Comparison of ENCODE assay signal across 8 cellular contexts in genomic region chr6:42984001-42984923, GRCh38. TPM values are rescaled to one million over a fixed set of nuclear protein-coding genes. Genes with fewer than 3 reads are reported as not detected.
DNase-seq lines count a peak whose midpoint lies in the region; ATAC-seq and TF ChIP-seq lines count a peak whose summit lies in the region.

Gene PPP2R5D (plus strand): TSS chr6:42984570. CDS start chr6:42984678, 108 bp downstream.

- DNase-seq in NCI-H774 (lab: John Stamatoyannopoulos, UW) (peak; percentile 97), dermis blood vessel endothelial cell (peak; percentile 99), left lung (peak; percentile 96 to 98)
- DNase-seq in activated CD4-positive, alpha-beta T cell treated with anti-CD3 and anti-CD28 coated beads, Interleukin-2, amount 50 U/mL, for 4 hours: peak; percentile 97 to 98
- DNase-seq in stimulated activated CD4-positive, alpha-beta T cell treated with anti-CD3 and anti-CD28 coated beads, Interleukin-2, amount 100 ng/mL, for 48 hours: peak; percentile 88 to 92

- peaks cover 22 to 53% of the 10 kb centered on the region in 2 donors for H3K4me1 ChIP-seq in left lung

- ATAC-seq in GM19395 (IDR thresholded peaks at IDR 0.05; ENCODE audit: unreplicated experiment): peak; percentile 96
- peak; percentile 83 for ATAC-seq in HG03565 (IDR thresholded peaks at IDR 0.05; ENCODE audit: unreplicated experiment)
- ATAC-seq in left lung: peak; percentile 96

- H3K27ac ChIP-seq in C4-2B (peak within 1 kb of the TSS; percentile 87), left lung (peak within 1 kb of the TSS; percentile 69 to 87)

- H3K36me3 ChIP-seq in left lung: peaks cover 0 to 4% of the 10 kb centered on the region in 2 donors

- H3K27me3 ChIP-seq in left lung: no peaks in the 10 kb centered on the region

- H3K9me3 ChIP-seq in left lung: no peaks in the 10 kb centered on the region

- intact Hi-C loops in left lung (cut with DNase I): no loop called here

- peak within 1 kb of the TSS; percentile 85 to 96 for H3K4me3 ChIP-seq in left lung

- no peak for TF ChIP-seq CTCF in C4-2B (conservative IDR thresholded peaks at IDR 0.05)
- TF ChIP-seq CTCF in left lung (IDR thresholded peaks at IDR 0.05): peak in 1 of 2 donors; percentile 15

RNA-seq across cellular contexts. Expression of gene PPP2R5D, which starts in this region (rescaled TPM):
- total RNA-seq in dermis blood vessel endothelial cell (37.3 and 45.6 TPM in 2 replicates), left lung (10 to 100 TPM; 30.0 to 35.0 TPM)

Comparison
In these comparisons a context has a peak if more than half of its experiments do, and no peak if none do; other contexts are left out.
1. Peak in every context shown above with its lines: DNase-seq, ATAC-seq, H3K4me3 ChIP-seq and H3K27ac ChIP-seq.